ENCODE assay signal across 29 cellular contexts in the genomic region with DNA sequence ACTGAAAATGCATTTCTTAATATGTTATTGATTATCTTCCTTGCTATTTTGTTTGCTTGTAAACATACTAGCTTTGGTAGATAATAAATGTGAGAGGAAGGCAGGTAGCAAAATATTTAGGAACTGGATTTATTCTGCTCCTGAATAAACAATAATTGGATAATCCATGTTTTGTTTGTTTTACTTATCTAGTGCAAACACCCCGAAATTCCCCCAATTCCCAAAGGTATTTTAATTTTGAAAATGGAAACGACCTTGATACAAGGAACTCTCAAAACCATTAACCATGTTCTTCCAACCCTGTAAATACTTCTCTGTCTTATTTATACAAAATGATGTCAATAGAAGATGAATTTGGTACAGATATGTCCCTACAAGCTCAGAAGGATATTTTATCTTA. TPM values are rescaled to one million over a fixed set of nuclear protein-coding genes. Genes with fewer than 3 reads are reported as not detected.
"Had no signal": no experiment of that assay in that cellular context is flagged by ENCODE, and none has a peak within 500 bp of the region (broad histone marks: within the 10 kb centered on the region; RNA-seq: fewer than 3 reads in every experiment).

No MANE protein-coding gene starts in this region.

- H3K27me3 ChIP-seq: colonic mucosa, foreskin keratinocyte, gastroesophageal sphincter, heart left ventricle, hepatocyte, left lung had no signal

- H3K4me2 ChIP-seq: hepatocyte had no signal

- H3K36me3 ChIP-seq: colonic mucosa, gastroesophageal sphincter, heart left ventricle, left lung, lower lobe of right lung had no signal

- H2AFZ ChIP-seq: hepatocyte had no signal

- H3K4me1 ChIP-seq: colonic mucosa, foreskin keratinocyte, gastroesophageal sphincter, heart left ventricle, left lung, lower lobe of right lung had no signal

- H3K9me3 ChIP-seq: colonic mucosa, gastroesophageal sphincter, heart left ventricle, left lung, lower lobe of right lung, mucosa of descending colon had no signal

- DNase-seq: colonic mucosa; cortex of kidney; effector CD8-positive, alpha-beta T cell; effector memory CD8-positive, alpha-beta T cell; endodermal cell; erythroblast; foreskin keratinocyte; heart left ventricle; hypothalamus; immature natural killer cell; islet precursor cell; kidney; kidney glomerular epithelial cell; left colon; left lung; left ventricle myocardium superior; lower lobe of right lung; mesenchymal stem cell; mucosa of descending colon; naive B cell had no signal

- H3K79me2 ChIP-seq: hepatocyte had no signal

- H3K27ac ChIP-seq: colonic mucosa, epithelial cell of prostate, foreskin keratinocyte, gastroesophageal sphincter, heart left ventricle, hepatocyte, left lung, lower lobe of right lung had no signal

- H3K4me3 ChIP-seq: colonic mucosa, gastroesophageal sphincter, heart left ventricle, hepatocyte, left lung, lower lobe of right lung, mucosa of descending colon had no signal

- FAIRE-seq: endometrium, frontal cortex, kidney had no signal

RNA-seq across cellular contexts. Expression of gene USH2A, which starts 3.0 kb away (rescaled TPM):
- total RNA-seq: dermis microvascular lymphatic vessel endothelial cell, esophagus mucosa, foreskin keratinocyte, left lung, lower lobe of right lung, lung microvascular endothelial cell, mesenteric fat pad had no signal
- polyA plus RNA-seq: foreskin keratinocyte, hepatocyte, immature natural killer cell had no signal
